15 cellular contexts compared by ENCODE assay signal in the genomic region with DNA sequence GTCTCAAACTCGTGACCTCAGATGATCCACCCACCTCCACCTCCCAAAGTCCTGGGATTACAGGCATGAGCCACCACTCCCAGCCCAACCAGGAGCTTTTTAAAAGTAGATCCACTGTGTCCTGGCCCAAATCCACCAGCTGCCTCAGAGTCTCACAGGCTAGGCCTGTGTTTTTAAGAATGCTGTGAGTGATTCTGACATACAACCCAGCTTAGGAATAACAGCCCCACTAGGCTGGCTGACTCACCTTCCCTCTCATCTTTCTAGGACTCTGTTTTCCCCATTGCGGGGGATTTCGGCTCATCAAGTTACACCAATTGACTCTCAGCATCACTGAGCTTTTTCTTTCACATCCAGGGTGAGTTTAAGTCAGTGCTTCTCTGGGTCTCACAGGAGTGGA.
DNase-seq lines count a peak whose midpoint lies in the region; ATAC-seq and TF ChIP-seq lines count a peak whose summit lies in the region.
"Had no signal": no experiment of that assay in that cellular context is flagged by ENCODE, and none has a peak within 500 bp of the region (broad histone marks: within the 10 kb centered on the region; RNA-seq: fewer than 3 reads in every experiment).

No MANE protein-coding gene starts in this region.

- TF ChIP-seq CTCF in astrocyte of the spinal cord (IDR thresholded peaks at IDR 0.05; ENCODE audit: low read depth, low read length): no peak

- intact Hi-C loops in activated naive CD4-positive, alpha-beta T cell treated with anti-CD3 and anti-CD28 coated beads for 36 hours (cut with micrococcal nuclease): no loop called here

- in situ Hi-C loops in astrocyte of the spinal cord (cut with HindIII; ENCODE audit: low sequenced_read_pairs): no loop called here

- no peaks in the 10 kb centered on the region for H3K27me3 Mint-ChIP-seq in activated naive CD4-positive, alpha-beta T cell treated with anti-CD3 and anti-CD28 coated beads for 36 hours (ENCODE audit: low read depth)

- H3K9me3 Mint-ChIP-seq in activated naive CD4-positive, alpha-beta T cell treated with anti-CD3 and anti-CD28 coated beads for 36 hours: no peaks in the 10 kb centered on the region

- no peaks in the 10 kb centered on the region for H3K4me1 Mint-ChIP-seq in activated naive CD4-positive, alpha-beta T cell treated with anti-CD3 and anti-CD28 coated beads for 36 hours (ENCODE audit: low read depth)
- H3K4me1 Mint-ChIP-seq: naive thymus-derived CD8-positive, alpha-beta T cell had no signal

- no peak overlapping the region for H3K4me3 ChIP-seq in astrocyte of the spinal cord (ENCODE audit: low read depth, low read length)
- H3K4me3 ChIP-seq: suprapubic skin had no signal

- no peak for ATAC-seq in GM18870 (IDR thresholded peaks at IDR 0.05; ENCODE audit: unreplicated experiment)
- ATAC-seq: left cardiac atrium; naive thymus-derived CD8-positive, alpha-beta T cell had no signal

- no peak overlapping the region for H3K27ac Mint-ChIP-seq in activated naive CD4-positive, alpha-beta T cell treated with anti-CD3 and anti-CD28 coated beads for 36 hours
- H3K27ac Mint-ChIP-seq: naive thymus-derived CD8-positive, alpha-beta T cell had no signal

- no peak overlapping the region for H3K4me3 Mint-ChIP-seq in activated naive CD4-positive, alpha-beta T cell treated with anti-CD3 and anti-CD28 coated beads for 36 hours
- H3K4me3 Mint-ChIP-seq: naive thymus-derived CD8-positive, alpha-beta T cell had no signal

- H3K36me3 Mint-ChIP-seq in activated naive CD4-positive, alpha-beta T cell treated with anti-CD3 and anti-CD28 coated beads for 36 hours (ENCODE audit: low read depth): no peaks in the 10 kb centered on the region

- CTCF ChIA-PET in activated naive CD4-positive, alpha-beta T cell treated with anti-CD3 and anti-CD28 coated beads for 36 hours (lab: Charles Lee): no interaction called here

- peak; percentile 7 for DNase-seq in activated naive CD4-positive, alpha-beta T cell treated with anti-CD3 and anti-CD28 coated beads for 36 hours
- DNase-seq in activated naive CD4-positive, alpha-beta T cell treated with anti-CD3 and anti-CD28 coated beads, Interleukin-2, amount 50 U/mL, for 16 hours: no peak
- DNase-seq in astrocyte of the spinal cord (ENCODE audit: low read depth, low spot score): peak; percentile 90
- peak; percentile 44 for DNase-seq in kidney tubule cell (ENCODE audit: low spot score)
- DNase-seq in LoVo (ENCODE audit: low spot score): no peak
- no peak for DNase-seq in hepatic stellate cell (ENCODE audit: low spot score)
- no peak for DNase-seq in COLO668 (lab: John Stamatoyannopoulos, UW; ENCODE audit: unreplicated experiment)
- DNase-seq: activated CD8-positive, alpha-beta memory T cell treated with anti-CD3 and anti-CD28 coated beads, Interleukin-2, amount 50 U/mL, for 4 hours; glutamatergic neuron; Kasumi-1; left cardiac atrium; naive thymus-derived CD8-positive, alpha-beta T cell; NCI-H2171 treated with DMSO at 0.1 percent for 48 hours had no signal

Comparison
In these comparisons a context has a peak if more than half of its experiments do, and no peak if none do; other contexts are left out.
1. DNase-seq: peak in activated naive CD4-positive, alpha-beta T cell treated with anti-CD3 and anti-CD28 coated beads for 36 hours (single experiment), astrocyte of the spinal cord (single experiment) and kidney tubule cell (single experiment); none in activated naive CD4-positive, alpha-beta T cell treated with anti-CD3 and anti-CD28 coated beads, Interleukin-2, amount 50 U/mL, for 16 hours (single experiment), LoVo (single experiment), hepatic stellate cell (single experiment) and COLO668 (single experiment).